ENCODE assay signal across 15 cellular contexts in the genomic region with DNA sequence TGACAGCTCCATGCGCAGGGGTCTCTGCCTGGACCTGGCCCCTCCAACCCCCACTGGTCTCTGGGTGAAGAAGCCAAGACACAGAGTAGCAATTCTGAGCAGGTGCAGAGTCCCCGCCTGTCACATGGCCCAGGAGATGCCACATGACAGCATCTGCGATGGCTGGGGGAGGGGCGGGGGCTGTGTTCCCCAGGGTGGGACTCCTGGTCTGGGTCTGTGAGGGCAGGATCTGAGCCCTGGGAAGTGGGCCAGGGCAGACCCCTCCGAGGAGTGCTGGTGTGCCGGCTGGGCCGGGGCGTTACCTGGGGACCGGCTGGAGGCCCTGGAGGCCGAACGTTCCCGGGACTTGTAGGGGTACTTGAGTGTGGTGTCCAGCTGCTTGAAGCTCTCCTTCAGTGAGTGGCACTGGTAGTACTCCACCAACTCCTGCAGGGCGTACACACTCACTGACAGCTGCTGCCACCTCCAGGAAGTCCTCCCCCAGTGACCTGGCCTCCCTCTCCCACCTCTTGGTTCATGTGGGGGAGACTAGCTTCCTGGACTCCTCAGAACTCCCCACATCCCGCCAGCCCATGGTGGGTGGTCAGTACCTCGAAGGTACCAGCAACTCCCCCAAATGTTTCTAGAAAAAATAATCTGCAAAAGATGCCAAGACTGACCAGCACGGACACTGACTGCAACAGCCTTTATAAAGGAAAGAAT. TPM values are rescaled to one million over a fixed set of nuclear protein-coding genes. Genes with fewer than 3 reads are reported as not detected.
A peak's percentile ranks its signal among the peaks of the same experiment; 100 is the strongest.
DNase-seq lines count a peak whose midpoint lies in the region; ATAC-seq, FAIRE-seq and TF ChIP-seq lines count a peak whose summit lies in the region.
"Had no signal": no experiment of that assay in that cellular context is flagged by ENCODE, and none has a peak within 500 bp of the region (broad histone marks: within the 10 kb centered on the region; RNA-seq: fewer than 3 reads in every experiment).

No MANE protein-coding gene starts in this region.

- H3K27ac ChIP-seq in RWPE2 (ENCODE audit: poor library complexity, severe bottlenecking) = no peak overlapping the region
- H3K27ac ChIP-seq in body of pancreas = peak overlapping the region; percentile 84 to 94 (median 92)
- peak overlapping the region; percentile 36 for H3K27ac ChIP-seq in HepG2 (ENCODE audit: extremely low read length, insufficient read depth, low read length)
- H3K27ac ChIP-seq: hepatocyte, suprapubic skin had no signal

- H3K36me3 ChIP-seq in RWPE2 (ENCODE audit: low read depth) (peaks cover 79% of the 10 kb centered on the region), body of pancreas (replicated peaks in 1 of 2; ENCODE audit: insufficient read depth in 1 of 2, low read depth in 2 of 2) (peaks cover 0 to 18% of the 10 kb centered on the region in 2 donors), HepG2 (replicated peaks in 1 of 2; ENCODE audit: control insufficient read depth in 1 of 2, insufficient read depth in 2 of 2, low read length in 2 of 2) (peaks cover 20 to 57% of the 10 kb centered on the region in 2 experiments)

- no peak overlapping the region for H2AFZ ChIP-seq in HepG2 (ENCODE audit: low read length)
- H2AFZ ChIP-seq: hepatocyte had no signal

- no peak overlapping the region for H3K27ac Mint-ChIP-seq in stimulated activated memory B cell treated with anti-CD40 and anti-IgM and Interleukin-4, amounts not matched to agents 10 μg/mL and 1 μg/mL and 100 μg/mL, for 72 hours
- H3K27ac Mint-ChIP-seq: activated CD8-positive, alpha-beta T cell treated with anti-CD3 and anti-CD28 coated beads, Interleukin-2, amount 10 ng/mL, durations not matched to agents 7 days and 5 days; CD4-positive, CD25-positive, alpha-beta regulatory T cell had no signal

- H3K4me3 ChIP-seq in RWPE2 (ENCODE audit: severe bottlenecking) = no peak overlapping the region
- no peak overlapping the region for H3K4me3 ChIP-seq in body of pancreas
- no peak overlapping the region for H3K4me3 ChIP-seq in HepG2 (replicated peaks in 1 of 3; ENCODE audit: insufficient read depth in 1 of 3, low read depth in 2 of 3, low read length in 3 of 3)
- H3K4me3 ChIP-seq: hepatocyte, suprapubic skin had no signal

- H3K4me1 Mint-ChIP-seq in stimulated activated memory B cell treated with anti-CD40 and anti-IgM and Interleukin-4, amounts not matched to agents 10 μg/mL and 1 μg/mL and 100 μg/mL, for 72 hours = no peaks in the 10 kb centered on the region
- H3K4me1 Mint-ChIP-seq: CD4-positive, CD25-positive, alpha-beta regulatory T cell had no signal

- H3K9me3 ChIP-seq in RWPE2 (ENCODE audit: severe bottlenecking) (peaks cover 13% of the 10 kb centered on the region), body of pancreas (no peaks in the 10 kb centered on the region), HepG2 (ENCODE audit: low read length) (0 out of 2 replicates have a peak, but pooled peaks cover 5% of the 10 kb centered on the region)

- no TSS peak for BruUV-seq in HepG2 (replicated peaks; lab: Mats Ljungman, UMichigan)

- TF ChIP-seq POLR2A in body of pancreas (IDR thresholded peaks at IDR 0.05) = peak in 1 of 3 donors; percentile 33
- peak in 1 of 2 experiments; percentile 14; a peak in 1 of 4 replicates for TF ChIP-seq POLR2A in HepG2 (IDR thresholded peaks at IDR 0.05; ENCODE audit: insufficient read depth in 1 of 2, low read depth in 2 of 2, low read length in 2 of 2)

- WGBS in body of pancreas, 2 donors = 30 to 45% methylated on average over 3 to 16 of the region's 16 CpGs
- 93% methylated on average over 10 of the region's 16 CpGs for WGBS in HepG2 (ENCODE audit: low lambda C conversion rate)

- H3K4me3 Mint-ChIP-seq in stimulated activated memory B cell treated with anti-CD40 and anti-IgM and Interleukin-4, amounts not matched to agents 10 μg/mL and 1 μg/mL and 100 μg/mL, for 72 hours = no peak overlapping the region
- H3K4me3 Mint-ChIP-seq: activated CD8-positive, alpha-beta T cell treated with anti-CD3 and anti-CD28 coated beads, Interleukin-2, amount 10 ng/mL, durations not matched to agents 7 days and 5 days; CD4-positive, CD25-positive, alpha-beta regulatory T cell had no signal

- ATAC-seq in RWPE2 (ENCODE audit: low read depth) (no peak), body of pancreas (peak; percentile 12), HepG2 (no peak; the same call in 2 of the 3 replicates), GM18867 (IDR thresholded peaks at IDR 0.05; ENCODE audit: unreplicated experiment) (no peak)
- peak; percentile 12 for ATAC-seq in stimulated activated memory B cell treated with anti-CD40 and anti-IgM and Interleukin-4, amounts not matched to agents 10 μg/mL and 1 μg/mL and 100 μg/mL, for 72 hours
- ATAC-seq: activated CD8-positive, alpha-beta T cell treated with anti-CD3 and anti-CD28 coated beads, Interleukin-2, amount 10 ng/mL, durations not matched to agents 7 days and 5 days had no signal

- H3K36me3 Mint-ChIP-seq in stimulated activated memory B cell treated with anti-CD40 and anti-IgM and Interleukin-4, amounts not matched to agents 10 μg/mL and 1 μg/mL and 100 μg/mL, for 72 hours = peaks cover 88% of the 10 kb centered on the region

- no peak overlapping the region for H3K9ac ChIP-seq in HepG2 (ENCODE audit: insufficient read depth, low read depth, low read length)

- no peak for TF ChIP-seq RAD21 in HepG2 (CRISPR knock-in tag; IDR thresholded peaks at IDR 0.05)

- no peak overlapping the region for H3K4me2 ChIP-seq in HepG2 (ENCODE audit: low read depth, low read length)
- H3K4me2 ChIP-seq: hepatocyte had no signal

- H4K20me1 ChIP-seq in HepG2 (ENCODE audit: insufficient read depth, low read length) = no peaks in the 10 kb centered on the region

- TF ChIP-seq CTCF in RWPE2 (IDR thresholded peaks at IDR 0.05; ENCODE audit: poor library complexity, severe bottlenecking) = no peak
- TF ChIP-seq CTCF in body of pancreas (IDR thresholded peaks at IDR 0.05) = peak in 1 of 7 experiments; percentile 8
- TF ChIP-seq CTCF in HepG2 (CRISPR knock-in tag; IDR thresholded peaks at IDR 0.05) = no peak

- peaks cover 9% of the 10 kb centered on the region for H3K9me3 Mint-ChIP-seq in stimulated activated memory B cell treated with anti-CD40 and anti-IgM and Interleukin-4, amounts not matched to agents 10 μg/mL and 1 μg/mL and 100 μg/mL, for 72 hours

- in situ Hi-C loops in HepG2 (cut with HindIII; ENCODE audit: extremely low pct_ligation_motif_present, low pct_unique_long_range_greater_than_20kb) = no loop called here

- POLR2A ChIA-PET in HepG2 (lab: Yijun Ruan, JAX) = interaction anchor here (1.0 to 3.9 kb wide), 5 partner anchors 27 to 223 kb away, joined by 3 to 54 read pairs (median 4); partner anchors contain the start of gene SARDH

- no peak for FAIRE-seq in HepG2 (lab: Jason Lieb, UNC)

- TF ChIP-seq EP300 in HepG2 (IDR thresholded peaks at IDR 0.05; ENCODE audit: low read depth in 2 of 2, low read length in 2 of 2) (no peak), HepG2 (CRISPR knock-in tag; IDR thresholded peaks at IDR 0.05; ENCODE audit: borderline replicate concordance) (no peak)

- intact Hi-C loops in body of pancreas (cut with DNase I) = no loop called here
- intact Hi-C loops in HepG2 (cut with micrococcal nuclease; ENCODE audit: unreplicated experiment) = no loop called here

- H3K4me1 ChIP-seq in RWPE2 (ENCODE audit: insufficient read depth, poor library complexity, severe bottlenecking) (no peaks in the 10 kb centered on the region), body of pancreas (peaks cover 35% of the 10 kb centered on the region), HepG2 (ENCODE audit: insufficient read depth, low read length) (peaks cover 17% of the 10 kb centered on the region)
- H3K4me1 ChIP-seq: suprapubic skin had no signal

- no peaks in the 10 kb centered on the region for H3K27me3 Mint-ChIP-seq in stimulated activated memory B cell treated with anti-CD40 and anti-IgM and Interleukin-4, amounts not matched to agents 10 μg/mL and 1 μg/mL and 100 μg/mL, for 72 hours
- H3K27me3 Mint-ChIP-seq: CD4-positive, CD25-positive, alpha-beta regulatory T cell had no signal

- DNase-seq in RWPE2 (ENCODE audit: low spot score) (peak; percentile 26), body of pancreas (peak; percentile 40 to 73 (median 50)), HepG2 (ENCODE audit: low spot score) (no peak), RKO (ENCODE audit: low spot score) (no peak), NCI-H82 (lab: John Stamatoyannopoulos, UW) (no peak)
- DNase-seq: activated CD8-positive, alpha-beta T cell treated with anti-CD3 and anti-CD28 coated beads, Interleukin-2, amount 10 ng/mL, durations not matched to agents 7 days and 5 days; activated gamma-delta T cell; CD4-positive, CD25-positive, alpha-beta regulatory T cell; DMS79 treated with DMSO at 0.1 percent for 48 hours; NCI-H146; stimulated activated CD4-positive, alpha-beta T cell treated with anti-CD3 and anti-CD28 coated beads, Interleukin-1b, Interleukin-23, amount 100 ng/mL, for 48 hours had no signal

- CTCF ChIA-PET in HepG2 (lab: Yijun Ruan, JAX; ENCODE audit: low intra/inter-chr PET ratio, low total read pairs) = no interaction called here

- H3K27me3 ChIP-seq in RWPE2 (ENCODE audit: insufficient read depth, poor library complexity, severe bottlenecking) (no peaks in the 10 kb centered on the region), body of pancreas (no peaks in the 10 kb centered on the region), HepG2 (ENCODE audit: control insufficient read depth in 1 of 2, insufficient read depth in 2 of 2, low read length in 2 of 2) (no peaks in the 10 kb centered on the region)
- H3K27me3 ChIP-seq: hepatocyte, suprapubic skin had no signal

- H3K79me2 ChIP-seq in HepG2 (ENCODE audit: insufficient read depth, low read length) = no peaks in the 10 kb centered on the region
- H3K79me2 ChIP-seq: hepatocyte had no signal

RNA-seq across cellular contexts. Expression of gene SARDH, which starts 32.1 kb away (rescaled TPM):
- total RNA-seq in body of pancreas (10 to 100 TPM; 20.2 to 61.0 TPM), HepG2 (2016; rRNA removed; fragmentation: Illumina TruSeq; extraction: Trizol) (32.5 and 34.9 TPM in 2 replicates)
- total RNA-seq in HepG2 (2016; cell fraction: cytosol; rRNA removed; fragmentation: Illumina TruSeq; extraction: Trizol; ENCODE audit: low read depth) = 5.5 and 6.4 TPM in 2 replicates
- 25.6 and 34.1 TPM in 2 replicates for total RNA-seq in HepG2 (2016; cell fraction: insoluble cytoplasmic fraction; rRNA removed; fragmentation: Illumina TruSeq; extraction: Trizol)
- 13.0 TPM in 2 replicates for total RNA-seq in HepG2 (2016; cell fraction: membrane; rRNA removed; fragmentation: Illumina TruSeq; extraction: Trizol)
- 26.8 and 31.9 TPM in 2 replicates for total RNA-seq in HepG2 (2016; cell fraction: nucleus; rRNA removed; fragmentation: Illumina TruSeq; extraction: Trizol)
- 11.6 and 15.6 TPM in 2 replicates for polyA plus RNA-seq in HepG2 (2011; rRNA removed)
- 6.1 and 10.1 TPM in 2 replicates for polyA plus RNA-seq in HepG2 (2011; cell fraction: cytosol; rRNA removed)
- polyA plus RNA-seq in HepG2 (2011; cell fraction: nucleus; rRNA removed) = 107 and 130 TPM in 2 replicates
- polyA plus RNA-seq in HepG2 (2012) = 20.2 and 23.9 TPM in 2 replicates
- polyA plus RNA-seq in HepG2 (2016; cell fraction: cytosol; fragmentation: Illumina TruSeq; extraction: Trizol; ENCODE audit: low read depth) = 4.0 and 4.1 TPM in 2 replicates
- polyA plus RNA-seq in HepG2 (2016; cell fraction: insoluble cytoplasmic fraction; fragmentation: Illumina TruSeq; extraction: Trizol; ENCODE audit: low read depth) = 23.4 and 31.6 TPM in 2 replicates
- 7.8 and 8.3 TPM in 2 replicates for polyA plus RNA-seq in HepG2 (2016; cell fraction: membrane; fragmentation: Illumina TruSeq; extraction: Trizol; ENCODE audit: low read depth)
- 46.0 and 50.9 TPM in 2 replicates for polyA plus RNA-seq in HepG2 (2016; cell fraction: nucleus; fragmentation: Illumina TruSeq; extraction: Trizol; ENCODE audit: insufficient read depth, low read depth)
- 55.5 TPM in 1 of 2 replicates, not detected in the other for polyA minus RNA-seq in HepG2 (2011; rRNA and poly(A)+ RNA removed; ENCODE audit: low replicate concordance)
- 17.1 and 19.0 TPM in 2 replicates for polyA minus RNA-seq in HepG2 (2011; cell fraction: cytosol; rRNA and poly(A)+ RNA removed)
- 35.9 and 37.7 TPM in 2 replicates for polyA minus RNA-seq in HepG2 (2011; cell fraction: nucleus; rRNA and poly(A)+ RNA removed)

Comparison
In these comparisons a context has a peak if more than half of its experiments do, and no peak if none do; other contexts are left out.
1. ATAC-seq: peak in body of pancreas (single experiment) and stimulated activated memory B cell treated with anti-CD40 and anti-IgM and Interleukin-4, amounts not matched to agents 10 μg/mL and 1 μg/mL and 100 μg/mL, for 72 hours (single experiment); none in RWPE2 (single experiment), HepG2 (single experiment) and GM18867 (single experiment).
2. DNase-seq: peak in RWPE2 (single experiment) and body of pancreas (4 of 4); none in HepG2 (single experiment), RKO (single experiment) and NCI-H82 (single experiment).